Comparison of ENCODE assay signal across 8 cellular contexts in the genomic region with DNA sequence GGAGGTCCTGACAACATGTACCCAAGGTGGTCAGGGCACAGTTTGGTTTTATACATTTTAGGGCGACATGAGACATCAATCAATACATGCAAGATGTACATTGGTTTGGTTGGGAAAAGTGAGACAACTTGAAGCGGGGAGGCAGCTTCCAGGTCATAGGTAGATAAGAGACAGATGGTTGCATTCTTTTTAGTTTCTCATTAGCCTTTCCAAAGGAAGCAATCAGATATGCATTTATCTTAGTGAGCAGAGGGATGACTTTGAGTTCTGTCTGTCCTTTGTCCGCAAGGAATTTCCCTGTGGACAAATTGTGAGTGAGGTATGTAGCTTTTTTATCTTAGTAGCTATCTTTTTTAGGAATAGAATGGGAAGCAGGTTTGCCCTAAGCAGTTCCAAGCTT.
"Had no signal": no experiment of that assay in that cellular context is flagged by ENCODE, and none has a peak within 500 bp of the region (broad histone marks: within the 10 kb centered on the region; RNA-seq: fewer than 3 reads in every experiment).

No MANE protein-coding gene starts in this region.

- H3K9me3 Mint-ChIP-seq: HFFc6, IgD-negative memory B cell had no signal

- H3K4me3 Mint-ChIP-seq: HFFc6, IgD-negative memory B cell had no signal

- H3K4me1 Mint-ChIP-seq: IgD-negative memory B cell had no signal

- H3K27me3 Mint-ChIP-seq: IgD-negative memory B cell had no signal

- H3K27ac ChIP-seq: HL-60 had no signal

- DNase-seq: GOT3, H7, HFFc6 had no signal

- H3K36me3 ChIP-seq: HAP-1 had no signal

- ATAC-seq: HCT116, HepG2 had no signal

- H3K9me3 ChIP-seq: HAP-1 had no signal

- H3K27ac Mint-ChIP-seq: HFFc6 had no signal

- H3K4me3 ChIP-seq: HAP-1 had no signal
